Comparison of ENCODE assay signal across 8 cellular contexts in genomic region chr5:178589180-178590140, GRCh38. TPM values are rescaled to one million over a fixed set of nuclear protein-coding genes. Genes with fewer than 3 reads are reported as not detected.
A peak's percentile ranks its signal among the peaks of the same experiment; 100 is the strongest.
DNase-seq lines count a peak whose midpoint lies in the region; ATAC-seq lines count a peak whose summit lies in the region.

No MANE protein-coding gene starts in this region.

- peaks cover 60% of the 10 kb centered on the region for H3K27me3 ChIP-seq in ectodermal cell (ENCODE audit: control insufficient read depth, insufficient read depth, low read length, poor library complexity, severe bottlenecking)

- 7% methylated on average over 91 of the region's 91 CpGs for WGBS in ectodermal cell, 2 experiments

- peaks cover 4% of the 10 kb centered on the region for H3K9me3 Mint-ChIP-seq in memory B cell

- H3K4me3 ChIP-seq in ectodermal cell (ENCODE audit: insufficient read depth, low read depth, low read length) = peak overlapping the region; percentile 41

- no peak overlapping the region for H3K27ac Mint-ChIP-seq in memory B cell

- peak; percentile 46 for ATAC-seq in memory B cell (ENCODE audit: low read depth)

- H3K4me1 ChIP-seq in ectodermal cell (ENCODE audit: control insufficient read depth, insufficient read depth, low read length) = peaks cover 7% of the 10 kb centered on the region

- peaks cover 19% of the 10 kb centered on the region for H3K27me3 Mint-ChIP-seq in memory B cell

- no peaks in the 10 kb centered on the region for H3K9me3 ChIP-seq in ectodermal cell (ENCODE audit: control insufficient read depth, low read length)

- H3K36me3 ChIP-seq in ectodermal cell (ENCODE audit: control insufficient read depth, insufficient read depth, low read length) = no peaks in the 10 kb centered on the region

- peak; percentile 1 for DNase-seq in NCI-H1092 treated with DMSO at 0.1 percent for 48 hours (lab: John Stamatoyannopoulos, UW)
- no peak for DNase-seq in NCI-H1092 (lab: John Stamatoyannopoulos, UW)
- DNase-seq in NOMO-1 treated with DMSO at 0.1 percent for 48 hours (lab: John Stamatoyannopoulos, UW; ENCODE audit: unreplicated experiment) = peak; percentile 34
- DNase-seq in memory B cell (ENCODE audit: low spot score in 2 of 2) = no peak
- DNase-seq in COLO829 (ENCODE audit: low spot score) = no peak
- no peak for DNase-seq in NCI-H226
- DNase-seq in HCEC 1CT = no peak

- H3K27ac ChIP-seq in ectodermal cell (ENCODE audit: insufficient read depth, low read depth, low read length, poor library complexity, severe bottlenecking) = no peak overlapping the region

- H3K36me3 Mint-ChIP-seq in memory B cell = peaks cover 10% of the 10 kb centered on the region

- peaks cover 12% of the 10 kb centered on the region for H3K4me1 Mint-ChIP-seq in memory B cell

- peak overlapping the region; percentile 44 for H3K4me3 Mint-ChIP-seq in memory B cell

RNA-seq across cellular contexts. Expression of gene COL23A1, which starts 0.7 kb away (rescaled TPM):
- 5.8 TPM for polyA plus RNA-seq in ectodermal cell (2013, experiment 1 of 4)
- 5.0 TPM for polyA plus RNA-seq in ectodermal cell (2013, experiment 2 of 4)
- polyA plus RNA-seq in ectodermal cell (2013, experiment 3 of 4) = 4.4 TPM
- polyA plus RNA-seq in ectodermal cell (2013, experiment 4 of 4) = 5.3 TPM

RNA-seq across cellular contexts. Expression of gene CLK4, which starts 37.4 kb away (rescaled TPM):
- 22.7 TPM for polyA plus RNA-seq in ectodermal cell (2013, experiment 1 of 4)
- polyA plus RNA-seq in ectodermal cell (2013, experiment 2 of 4) = 18.0 TPM
- 16.1 TPM for polyA plus RNA-seq in ectodermal cell (2013, experiment 3 of 4)
- polyA plus RNA-seq in ectodermal cell (2013, experiment 4 of 4) = 19.9 TPM

Comparison
In these comparisons a context has a peak if more than half of its experiments do, and no peak if none do; other contexts are left out.
1. DNase-seq: peak in NCI-H1092 treated with DMSO at 0.1 percent for 48 hours (single experiment) and NOMO-1 treated with DMSO at 0.1 percent for 48 hours (single experiment); none in NCI-H1092 (single experiment), memory B cell (0 of 2), COLO829 (single experiment), NCI-H226 (single experiment) and HCEC 1CT (single experiment).